ENCODE assay signal across 24 cellular contexts in genomic region chr5:110104728-110105127, GRCh38.
"Had no signal": no experiment of that assay in that cellular context is flagged by ENCODE, and none has a peak within 500 bp of the region (broad histone marks: within the 10 kb centered on the region; RNA-seq: fewer than 3 reads in every experiment).

No MANE protein-coding gene starts in this region.

- H3K9me3 Mint-ChIP-seq: activated T-helper 17 cell treated with anti-CD3 and anti-CD28 coated beads, Interleukin-2, amount 50 U/mL, for 72 hours; nephron had no signal

- H3K4me3 Mint-ChIP-seq: activated CD8-positive, alpha-beta T cell treated with anti-CD3 and anti-CD28 coated beads, Interleukin-2, amount 10 ng/mL, durations not matched to agents 7 days and 5 days; activated T-helper 17 cell treated with anti-CD3 and anti-CD28 coated beads, Interleukin-2, amount 50 U/mL, for 72 hours; nephron had no signal

- H3K4me3 ChIP-seq: adrenal gland, breast epithelium, coronary artery, esophagus muscularis mucosa, gastrocnemius medialis, left lung, lung, pancreas, psoas muscle, right atrium auricular region, spleen, stomach, suprapubic skin, tibial nerve had no signal

- H3K36me3 ChIP-seq: adrenal gland, breast epithelium, esophagus muscularis mucosa, gastrocnemius medialis, left lung, pancreas, right atrium auricular region, spleen, stomach, suprapubic skin, tibial nerve had no signal

- DNase-seq: activated CD4-positive, alpha-beta T cell treated with anti-CD3 and anti-CD28 coated beads for 1 hour; activated CD4-positive, alpha-beta T cell treated with anti-CD3 and anti-CD28 coated beads, Interleukin-2, amount 50 U/mL, for 1 hour; activated CD8-positive, alpha-beta T cell treated with anti-CD3 and anti-CD28 coated beads, Interleukin-2, amount 10 ng/mL, durations not matched to agents 7 days and 5 days; adrenal gland; cerebellar nuclear complex; gastrocnemius medialis; hippocampal formation; kidney glomerular epithelial cell; pancreas; psoas muscle; spleen; stimulated activated CD4-positive, alpha-beta T cell treated with anti-CD3 and anti-CD28 coated beads, Interleukin-4, amount 100 ng/mL, for 4 hours; stomach; T-helper 1 cell had no signal

- H3K27ac ChIP-seq: adrenal gland, breast epithelium, coronary artery, esophagus muscularis mucosa, gastrocnemius medialis, left lung, pancreas, psoas muscle, right atrium auricular region, spleen, stomach, suprapubic skin, tibial nerve had no signal

- H3K27ac Mint-ChIP-seq: activated CD8-positive, alpha-beta T cell treated with anti-CD3 and anti-CD28 coated beads, Interleukin-2, amount 10 ng/mL, durations not matched to agents 7 days and 5 days; activated T-helper 17 cell treated with anti-CD3 and anti-CD28 coated beads, Interleukin-2, amount 50 U/mL, for 72 hours had no signal

- ATAC-seq: activated CD8-positive, alpha-beta T cell treated with anti-CD3 and anti-CD28 coated beads, Interleukin-2, amount 10 ng/mL, durations not matched to agents 7 days and 5 days; activated T-helper 17 cell treated with anti-CD3 and anti-CD28 coated beads, Interleukin-2, amount 50 U/mL, for 72 hours; gastrocnemius medialis; left lung; psoas muscle had no signal

- H3K9me3 ChIP-seq: adrenal gland, breast epithelium, esophagus muscularis mucosa, gastrocnemius medialis, left lung, pancreas, psoas muscle, right atrium auricular region, spleen, stomach, suprapubic skin, tibial nerve had no signal

- H3K4me1 Mint-ChIP-seq: activated T-helper 17 cell treated with anti-CD3 and anti-CD28 coated beads, Interleukin-2, amount 50 U/mL, for 72 hours had no signal
